Comparison of ENCODE assay signal across 1 cellular context in genomic region chr12:53939141-53940108, GRCh38.
TF ChIP-seq lines count a peak whose summit lies in the region.

No MANE protein-coding gene starts in this region.

TF ChIP-seq in IMR-90, 13 proteins besides CTCF, POLR2A, EP300 and RAD21:
- peak; percentile 32; the same call in 1 of the 2 replicates for TF ChIP-seq CEBPB (IDR thresholded peaks at IDR 0.05; ENCODE audit: low read depth, low read length)
- no peak for TF ChIP-seq MAZ (IDR thresholded peaks at IDR 0.05; ENCODE audit: borderline replicate concordance, low read depth, low read length)
